15 cellular contexts compared by ENCODE assay signal in the genomic region with DNA sequence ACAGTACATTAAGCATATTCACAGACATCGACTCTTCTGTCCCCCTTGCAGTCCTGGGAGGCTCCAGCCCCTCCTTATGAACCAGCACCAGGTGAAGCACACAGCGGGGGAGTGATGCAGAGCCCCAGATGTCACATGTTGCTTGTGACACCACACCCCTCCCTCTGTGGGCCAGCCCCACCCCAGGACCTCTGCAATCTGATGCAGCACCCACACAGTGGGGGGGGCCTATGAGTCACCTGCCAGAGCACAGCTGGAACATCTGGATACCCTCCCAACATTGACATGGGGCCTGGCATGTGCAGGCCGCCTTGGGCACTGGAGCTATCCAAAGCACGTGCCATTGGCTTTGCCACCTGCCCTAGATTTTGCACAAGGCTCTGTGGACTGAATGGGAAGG.
DNase-seq lines count a peak whose midpoint lies in the region; TF ChIP-seq lines count a peak whose summit lies in the region.
"Had no signal": no experiment of that assay in that cellular context is flagged by ENCODE, and none has a peak within 500 bp of the region (broad histone marks: within the 10 kb centered on the region; RNA-seq: fewer than 3 reads in every experiment).

No MANE protein-coding gene starts in this region.

- WGBS in GM23248 (ENCODE audit: low coverage in 1 of 2, low lambda C conversion rate in 2 of 2, missing lambda C conversion rate in 2 of 2), 2 experiments: 83 to 92% methylated on average over 4 of the region's 4 CpGs
- WGBS in smooth muscle cell (ENCODE audit: low lambda C conversion rate): 78% methylated on average over 4 of the region's 4 CpGs

- peaks cover 57% of the 10 kb centered on the region for H3K36me3 ChIP-seq in GM23248 (ENCODE audit: low read depth)
- H3K36me3 ChIP-seq in smooth muscle cell (ENCODE audit: low read depth): no peaks in the 10 kb centered on the region
- H3K36me3 ChIP-seq: breast epithelium had no signal

- H3K4me1 ChIP-seq in GM23248 (ENCODE audit: insufficient read depth) (peaks cover 9% of the 10 kb centered on the region), smooth muscle cell (ENCODE audit: low read depth) (peaks cover 3% of the 10 kb centered on the region)

- H3K27ac ChIP-seq in GM23248 (no peak overlapping the region), coronary artery (peak overlapping the region; percentile 53 to 93), smooth muscle cell (ENCODE audit: low read depth) (peak overlapping the region; percentile 78)
- H3K27ac ChIP-seq: C4-2B, psoas muscle had no signal

- H3K9me3 ChIP-seq in GM23248 (ENCODE audit: low read depth): no peaks in the 10 kb centered on the region
- H3K9me3 ChIP-seq in smooth muscle cell (replicated peaks; ENCODE audit: low read depth): no peaks in the 10 kb centered on the region
- H3K9me3 ChIP-seq: breast epithelium, psoas muscle had no signal

- H3K4me2 ChIP-seq in GM23248 (ENCODE audit: unreplicated experiment) (no peak overlapping the region), smooth muscle cell (peak overlapping the region; percentile 15)

- no peak overlapping the region for H2AFZ ChIP-seq in GM23248
- no peak overlapping the region for H2AFZ ChIP-seq in smooth muscle cell (ENCODE audit: low read depth)

- in situ Hi-C loops in GM23248 (cut with MboI): no loop called here

- H3K79me2 ChIP-seq in GM23248 (ENCODE audit: insufficient read depth): no peaks in the 10 kb centered on the region
- H3K79me2 ChIP-seq in smooth muscle cell (ENCODE audit: low read depth): no peaks in the 10 kb centered on the region

- no peak for TF ChIP-seq CTCF in coronary artery (IDR thresholded peaks at IDR 0.05)
- no peak for TF ChIP-seq CTCF in smooth muscle cell (IDR thresholded peaks at IDR 0.05; ENCODE audit: borderline replicate concordance, insufficient read depth, poor library complexity, severe bottlenecking)

- peaks cover 25% of the 10 kb centered on the region for H3F3A ChIP-seq in GM23248 (ENCODE audit: insufficient read depth)
- H3F3A ChIP-seq in smooth muscle cell (ENCODE audit: low read depth): peaks cover 16% of the 10 kb centered on the region

- H3K27me3 ChIP-seq in GM23248 (replicated peaks; ENCODE audit: insufficient read depth) (no peaks in the 10 kb centered on the region), smooth muscle cell (ENCODE audit: low read depth) (no peaks in the 10 kb centered on the region)
- H3K27me3 ChIP-seq: breast epithelium had no signal

- no peaks in the 10 kb centered on the region for H3K9me2 ChIP-seq in GM23248 (ENCODE audit: insufficient read depth)

- no peak overlapping the region for H3K9ac ChIP-seq in GM23248
- H3K9ac ChIP-seq in smooth muscle cell (ENCODE audit: low read depth): peak overlapping the region; percentile 41

- no peaks in the 10 kb centered on the region for H4K20me1 ChIP-seq in GM23248 (ENCODE audit: insufficient read depth)
- H4K20me1 ChIP-seq in smooth muscle cell (ENCODE audit: low read depth): no peaks in the 10 kb centered on the region

- DNase-seq in GM23248 (peak; percentile 40), coronary artery (ENCODE audit: low spot score) (no peak), smooth muscle cell (lab: John Stamatoyannopoulos, UW; ENCODE audit: unreplicated experiment) (no peak), NCI-H2107 treated with DMSO at 0.1 percent for 48 hours (lab: John Stamatoyannopoulos, UW; ENCODE audit: unreplicated experiment) (no peak), NCI-H345 (lab: John Stamatoyannopoulos, UW) (no peak), hypothalamus (lab: John Stamatoyannopoulos, UW) (no peak)
- DNase-seq: activated naive CD4-positive, alpha-beta T cell treated with Interleukin-2 at 50 U/mL for 16 hours; Kasumi-1; naive thymus-derived CD4-positive, alpha-beta T cell; NCI-H1436; NCI-H510A treated with DMSO at 0.1 percent for 48 hours had no signal

- H3K4me3 ChIP-seq in GM23248 (no peak overlapping the region), coronary artery (no peak overlapping the region), smooth muscle cell (no peak overlapping the region)
- H3K4me3 ChIP-seq: breast epithelium, psoas muscle had no signal

- TF ChIP-seq EP300 in Ishikawa (IDR thresholded peaks at IDR 0.05; ENCODE audit: borderline replicate concordance): no peak

- TF ChIP-seq RAD21 in Ishikawa (IDR thresholded peaks at IDR 0.05; ENCODE audit: low read depth): no peak

TF ChIP-seq in Ishikawa, 13 proteins besides CTCF, POLR2A, EP300 and RAD21:
- no peak for TF ChIP-seq CREB1 (IDR thresholded peaks at IDR 0.05; ENCODE audit: low read depth)
- TF ChIP-seq CEBPB (IDR thresholded peaks at IDR 0.05): no peak
- TF ChIP-seq, protein P1, sequence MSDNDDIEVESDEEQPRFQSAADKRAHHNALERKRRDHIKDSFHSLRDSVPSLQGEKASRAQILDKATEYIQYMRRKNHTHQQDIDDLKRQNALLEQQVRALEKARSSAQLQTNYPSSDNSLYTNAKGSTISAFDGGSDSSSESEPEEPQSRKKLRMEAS (IDR thresholded peaks at IDR 0.05): 0 out of 2 replicates have a peak, but pooled peaks have one; percentile 35
- TF ChIP-seq, protein P2, sequence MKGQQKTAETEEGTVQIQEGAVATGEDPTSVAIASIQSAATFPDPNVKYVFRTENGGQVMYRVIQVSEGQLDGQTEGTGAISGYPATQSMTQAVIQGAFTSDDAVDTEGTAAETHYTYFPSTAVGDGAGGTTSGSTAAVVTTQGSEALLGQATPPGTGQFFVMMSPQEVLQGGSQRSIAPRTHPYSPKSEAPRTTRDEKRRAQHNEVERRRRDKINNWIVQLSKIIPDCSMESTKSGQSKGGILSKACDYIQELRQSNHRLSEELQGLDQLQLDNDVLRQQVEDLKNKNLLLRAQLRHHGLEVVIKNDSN (IDR thresholded peaks at IDR 0.05): 0 out of 2 replicates have a peak, but pooled peaks have one; percentile 20
